8 cellular contexts compared by ENCODE assay signal in the genomic region with DNA sequence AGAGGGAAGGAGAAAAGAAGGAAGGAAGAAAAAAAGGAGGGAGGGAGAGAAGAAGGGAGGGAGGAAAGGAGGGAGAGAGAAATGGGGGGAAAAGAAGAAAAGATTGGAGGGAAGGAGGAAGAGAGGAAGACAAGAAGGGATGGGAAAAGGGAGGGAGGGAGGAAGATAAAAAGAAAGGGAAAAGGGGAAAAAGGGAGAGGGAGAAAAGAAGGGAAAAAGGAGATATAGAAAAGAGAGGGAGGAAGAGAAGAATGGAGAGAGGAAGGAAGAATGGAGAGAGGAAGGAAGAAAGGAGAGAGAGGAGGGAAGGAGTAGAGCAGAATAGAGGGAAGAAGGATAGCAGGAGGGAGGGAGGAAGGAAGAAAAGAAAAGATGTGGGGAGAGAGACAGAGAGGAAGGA.
"Had no signal": no experiment of that assay in that cellular context is flagged by ENCODE, and none has a peak within 500 bp of the region (broad histone marks: within the 10 kb centered on the region; RNA-seq: fewer than 3 reads in every experiment).

No MANE protein-coding gene starts in this region.

- H3K4me1 Mint-ChIP-seq: IgD-negative memory B cell had no signal

- H3K4me3 Mint-ChIP-seq: IgD-negative memory B cell had no signal

- H3K36me3 ChIP-seq: HAP-1 had no signal

- H3K4me3 ChIP-seq: GM23248, HAP-1 had no signal

- H2AFZ ChIP-seq: GM23248 had no signal

- H3K27me3 Mint-ChIP-seq: IgD-negative memory B cell had no signal

- H3K9ac ChIP-seq: GM23248 had no signal

- ATAC-seq: HCT116 had no signal

- FAIRE-seq: HTR-8/SVneo had no signal

- H3K27ac ChIP-seq: GM23248 had no signal

- H3K9me3 ChIP-seq: HAP-1 had no signal

- H3K36me3 Mint-ChIP-seq: IgD-negative memory B cell had no signal

- H3K4me1 ChIP-seq: HAP-1 had no signal

- DNase-seq: GM23248, GOT3, H7, KBM-7 had no signal
